26 cellular contexts compared by ENCODE assay signal in the genomic region with DNA sequence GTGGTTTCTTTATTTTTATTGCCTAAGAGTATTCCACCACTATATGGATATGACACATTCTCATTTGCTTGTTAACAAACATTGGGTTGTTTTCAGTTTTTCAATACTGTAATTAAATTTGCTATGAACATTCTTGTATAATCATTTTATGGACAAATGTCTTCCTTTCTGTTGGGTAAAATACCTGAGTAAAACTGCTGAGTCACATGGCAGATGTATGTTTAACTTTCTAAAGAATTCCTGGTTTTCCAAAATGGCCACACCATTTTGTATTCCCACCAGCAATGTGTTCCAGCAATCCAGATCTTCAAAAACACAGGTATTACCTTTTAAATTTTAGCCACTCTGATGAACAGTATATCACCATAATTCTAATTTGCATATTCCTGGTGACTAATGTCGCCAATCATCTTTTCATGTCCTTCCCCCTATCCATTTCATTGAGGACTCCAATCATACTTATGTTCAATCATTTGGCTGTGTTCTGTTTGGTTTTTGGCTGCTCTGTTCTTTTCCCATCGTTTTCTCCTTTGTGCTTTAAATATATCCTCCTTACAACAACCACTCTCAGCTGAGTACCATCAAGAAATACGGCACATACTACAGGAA. TPM values are rescaled to one million over a fixed set of nuclear protein-coding genes. Genes with fewer than 3 reads are reported as not detected.
DNase-seq lines count a peak whose midpoint lies in the region; ATAC-seq, FAIRE-seq and TF ChIP-seq lines count a peak whose summit lies in the region.
"Had no signal": no experiment of that assay in that cellular context is flagged by ENCODE, and none has a peak within 500 bp of the region (broad histone marks: within the 10 kb centered on the region; RNA-seq: fewer than 3 reads in every experiment).

No MANE protein-coding gene starts in this region.

- TF ChIP-seq POLR2A in endothelial cell of umbilical vein (IDR thresholded peaks at IDR 0.05; ENCODE audit: low read depth, low read length), result no peak

- POLR2A ChIA-PET in PC-3 (lab: Charles Lee; ENCODE audit: unreplicated experiment) (no interaction called here), endothelial cell of umbilical vein (lab: Charles Lee) (interaction anchor here (1.2 kb wide), 1 partner anchor 27 kb away, joined by 6 read pairs; no protein-coding TSS in a partner anchor)

- no peaks in the 10 kb centered on the region for H3K9me3 Mint-ChIP-seq in activated naive CD8-positive, alpha-beta T cell (ENCODE audit: low read depth)
- H3K9me3 Mint-ChIP-seq in activated naive CD8-positive, alpha-beta T cell treated with anti-CD3 and anti-CD28 coated beads, Interleukin-2, amount 50 U/mL, for 24 hours, result peaks cover 2% of the 10 kb centered on the region
- H3K9me3 Mint-ChIP-seq in stimulated activated naive CD8-positive, alpha-beta T cell treated with anti-CD3 and anti-CD28 coated beads, Interleukin-15, Interleukin-2, amounts not matched to agents 100 ng/mL and 50 ng/mL, for 24 hours, result no peaks in the 10 kb centered on the region
- H3K9me3 Mint-ChIP-seq: CD8-positive, alpha-beta T cell had no signal

- TF ChIP-seq CTCF in PC-3 (conservative IDR thresholded peaks at IDR 0.05; ENCODE audit: low read depth, low read length) (no peak), endothelial cell of umbilical vein (IDR thresholded peaks at IDR 0.05; ENCODE audit: extremely low read depth in 1 of 2, insufficient read depth in 1 of 2, low read depth in 1 of 2, low read length in 2 of 2) (no peak)

- no peak for FAIRE-seq in endothelial cell of umbilical vein (lab: Jason Lieb, UNC)

- H3K27me3 ChIP-seq in PC-3 (ENCODE audit: low read length), result no peaks in the 10 kb centered on the region
- no peaks in the 10 kb centered on the region for H3K27me3 ChIP-seq in endothelial cell of umbilical vein (ENCODE audit: control insufficient read depth in 2 of 2, insufficient read depth in 2 of 2, low read length in 2 of 2)
- H3K27me3 ChIP-seq: dorsolateral prefrontal cortex had no signal

- H3K79me2 ChIP-seq in PC-3 (ENCODE audit: low read length), result peaks cover 97% of the 10 kb centered on the region
- H3K79me2 ChIP-seq in endothelial cell of umbilical vein (ENCODE audit: control insufficient read depth, insufficient read depth, low read length), result peaks cover 100% of the 10 kb centered on the region

- H3K9ac ChIP-seq in PC-3 (ENCODE audit: low read length) (no peak overlapping the region), endothelial cell of umbilical vein (replicated peaks; ENCODE audit: extremely low read depth, insufficient read depth, low read length) (no peak overlapping the region)

- H2AFZ ChIP-seq in PC-3 (ENCODE audit: low read length) (no peak overlapping the region), endothelial cell of umbilical vein (ENCODE audit: low read depth, low read length) (no peak overlapping the region)

- no peaks in the 10 kb centered on the region for H3F3A ChIP-seq in PC-3 (ENCODE audit: low read length, unreplicated experiment)

- H3K36me3 Mint-ChIP-seq in activated naive CD8-positive, alpha-beta T cell, result peaks cover 4% of the 10 kb centered on the region
- peaks cover 4% of the 10 kb centered on the region for H3K36me3 Mint-ChIP-seq in activated naive CD8-positive, alpha-beta T cell treated with anti-CD3 and anti-CD28 coated beads, Interleukin-2, amount 50 U/mL, for 24 hours (ENCODE audit: low read depth)
- no peaks in the 10 kb centered on the region for H3K36me3 Mint-ChIP-seq in stimulated activated naive CD8-positive, alpha-beta T cell treated with anti-CD3 and anti-CD28 coated beads, Interleukin-15, Interleukin-2, amounts not matched to agents 100 ng/mL and 50 ng/mL, for 24 hours (ENCODE audit: low read depth)

- H3K4me3 Mint-ChIP-seq in activated naive CD8-positive, alpha-beta T cell, result no peak overlapping the region
- no peak overlapping the region for H3K4me3 Mint-ChIP-seq in activated naive CD8-positive, alpha-beta T cell treated with anti-CD3 and anti-CD28 coated beads, Interleukin-2, amount 50 U/mL, for 24 hours
- H3K4me3 Mint-ChIP-seq in stimulated activated naive CD8-positive, alpha-beta T cell treated with anti-CD3 and anti-CD28 coated beads, Interleukin-15, Interleukin-2, amounts not matched to agents 100 ng/mL and 50 ng/mL, for 24 hours, result no peak overlapping the region
- H3K4me3 Mint-ChIP-seq: activated CD8-positive, alpha-beta memory T cell treated with anti-CD3 and anti-CD28 coated beads, Interleukin-2, amount 10 ng/mL, durations not matched to agents 7 days and 5 days; CD8-positive, alpha-beta T cell; stimulated activated memory B cell treated with anti-CD40 and anti-IgM and Interleukin-4, amounts not matched to agents 10 μg/mL and 1 μg/mL and 100 μg/mL, for 72 hours had no signal

- no peaks in the 10 kb centered on the region for H3K27me3 Mint-ChIP-seq in activated naive CD8-positive, alpha-beta T cell
- H3K27me3 Mint-ChIP-seq in activated naive CD8-positive, alpha-beta T cell treated with anti-CD3 and anti-CD28 coated beads, Interleukin-2, amount 50 U/mL, for 24 hours, result no peaks in the 10 kb centered on the region
- H3K27me3 Mint-ChIP-seq in stimulated activated naive CD8-positive, alpha-beta T cell treated with anti-CD3 and anti-CD28 coated beads, Interleukin-15, Interleukin-2, amounts not matched to agents 100 ng/mL and 50 ng/mL, for 24 hours, result no peaks in the 10 kb centered on the region
- H3K27me3 Mint-ChIP-seq: activated CD8-positive, alpha-beta memory T cell treated with anti-CD3 and anti-CD28 coated beads, Interleukin-2, amount 10 ng/mL, durations not matched to agents 7 days and 5 days; stimulated activated memory B cell treated with anti-CD40 and anti-IgM and Interleukin-4, amounts not matched to agents 10 μg/mL and 1 μg/mL and 100 μg/mL, for 72 hours had no signal

- H3K9me1 ChIP-seq in endothelial cell of umbilical vein (replicated peaks; ENCODE audit: control insufficient read depth, extremely low read depth, insufficient read depth, low read length), result no peaks in the 10 kb centered on the region

- no peak for DNase-seq in activated naive CD8-positive, alpha-beta T cell treated with anti-CD3 and anti-CD28 coated beads, Interleukin-2, amount 50 U/mL, for 24 hours
- DNase-seq in PC-3 (peak; percentile 20), endothelial cell of umbilical vein (ENCODE audit: low read depth, low spot score) (no peak), HPDE6-E6E7 (ENCODE audit: extremely low spot score) (no peak)
- DNase-seq in activated CD8-positive, alpha-beta memory T cell treated with anti-CD3 and anti-CD28 coated beads, Interleukin-2, amount 50 U/mL, for 48 hours, result no peak
- DNase-seq: activated CD4-positive, alpha-beta T cell treated with anti-CD3 and anti-CD28 coated beads for 4 hours; activated CD8-positive, alpha-beta memory T cell treated with anti-CD3 and anti-CD28 coated beads, Interleukin-2, amount 10 ng/mL, durations not matched to agents 7 days and 5 days; activated gamma-delta T cell treated with Interleukin-2 at 50 U/mL for 16 hours; anterior cingulate cortex; caudate nucleus; CD8-positive, alpha-beta T cell; dorsolateral prefrontal cortex; foreskin melanocyte; GF-D8; KG1; kidney glomerular epithelial cell; NCI-H146; NCI-H2171; NCI-H526 treated with DMSO at 0.1 percent for 48 hours; Right ventricle myocardium superior; small intestine; stimulated activated CD4-positive, alpha-beta T cell treated with anti-CD3 and anti-CD28 coated beads, Interleukin-2, amount 100 ng/mL, for 24 hours had no signal

- H3K9me3 ChIP-seq in PC-3 (ENCODE audit: low read length) (no peaks in the 10 kb centered on the region), endothelial cell of umbilical vein (replicated peaks; ENCODE audit: control insufficient read depth, insufficient read depth, low read length) (no peaks in the 10 kb centered on the region)

- H3K27ac Mint-ChIP-seq in activated naive CD8-positive, alpha-beta T cell, result peak overlapping the region; percentile 9
- H3K27ac Mint-ChIP-seq in activated naive CD8-positive, alpha-beta T cell treated with anti-CD3 and anti-CD28 coated beads, Interleukin-2, amount 50 U/mL, for 24 hours, result no peak overlapping the region
- H3K27ac Mint-ChIP-seq in stimulated activated naive CD8-positive, alpha-beta T cell treated with anti-CD3 and anti-CD28 coated beads, Interleukin-15, Interleukin-2, amounts not matched to agents 100 ng/mL and 50 ng/mL, for 24 hours, result peak overlapping the region; percentile 6
- H3K27ac Mint-ChIP-seq: activated CD8-positive, alpha-beta memory T cell treated with anti-CD3 and anti-CD28 coated beads, Interleukin-2, amount 10 ng/mL, durations not matched to agents 7 days and 5 days; CD8-positive, alpha-beta T cell; stimulated activated memory B cell treated with anti-CD40 and anti-IgM and Interleukin-4, amounts not matched to agents 10 μg/mL and 1 μg/mL and 100 μg/mL, for 72 hours had no signal

- peak overlapping the region; percentile 18 for H3K27ac ChIP-seq in PC-3 (ENCODE audit: low read length)
- H3K27ac ChIP-seq in endothelial cell of umbilical vein (ENCODE audit: insufficient read depth, low read depth, low read length), result no peak overlapping the region

- H3K36me3 ChIP-seq in PC-3 (ENCODE audit: low read depth, low read length), result no peaks in the 10 kb centered on the region
- no peaks in the 10 kb centered on the region for H3K36me3 ChIP-seq in endothelial cell of umbilical vein (ENCODE audit: control insufficient read depth in 2 of 2, extremely low read depth in 1 of 2, insufficient read depth in 2 of 2, low read length in 2 of 2)

- H3K4me2 ChIP-seq in PC-3 (ENCODE audit: low read length), result no peak overlapping the region
- H3K4me2 ChIP-seq in endothelial cell of umbilical vein (ENCODE audit: insufficient read depth, low read length), result peak overlapping the region; percentile 24

- peaks cover 87% of the 10 kb centered on the region for H3K4me1 Mint-ChIP-seq in activated naive CD8-positive, alpha-beta T cell (ENCODE audit: low read depth)
- H3K4me1 Mint-ChIP-seq in activated naive CD8-positive, alpha-beta T cell treated with anti-CD3 and anti-CD28 coated beads, Interleukin-2, amount 50 U/mL, for 24 hours, result peaks cover 75% of the 10 kb centered on the region
- peaks cover 84% of the 10 kb centered on the region for H3K4me1 Mint-ChIP-seq in stimulated activated naive CD8-positive, alpha-beta T cell treated with anti-CD3 and anti-CD28 coated beads, Interleukin-15, Interleukin-2, amounts not matched to agents 100 ng/mL and 50 ng/mL, for 24 hours (ENCODE audit: low read depth)

- CTCF ChIA-PET in PC-3 (lab: Charles Lee), result interaction anchor here (0.6 kb wide), 1 partner anchor 321 kb away, joined by 3 read pairs; no protein-coding TSS in a partner anchor
- CTCF ChIA-PET in endothelial cell of umbilical vein (lab: Charles Lee), result interaction anchor here (0.9 kb wide), 1 partner anchor 12 kb away, joined by 3 read pairs; no protein-coding TSS in a partner anchor

- dilution Hi-C loops in endothelial cell of umbilical vein (cut with MboI; ENCODE audit: extremely low pct_ligation_motif_present, low sequenced_read_pairs), result no loop called here

- ATAC-seq in activated naive CD8-positive, alpha-beta T cell treated with anti-CD3 and anti-CD28 coated beads, Interleukin-2, amount 50 U/mL, for 24 hours, result no peak
- ATAC-seq in PC-3, result peak; percentile 58
- ATAC-seq: activated CD8-positive, alpha-beta memory T cell treated with anti-CD3 and anti-CD28 coated beads, Interleukin-2, amount 10 ng/mL, durations not matched to agents 7 days and 5 days; CD8-positive, alpha-beta T cell; HCT116; stimulated activated memory B cell treated with anti-CD40 and anti-IgM and Interleukin-4, amounts not matched to agents 10 μg/mL and 1 μg/mL and 100 μg/mL, for 72 hours had no signal

- intact Hi-C loops in PC-3 (cut with micrococcal nuclease) (no loop called here), endothelial cell of umbilical vein (cut with micrococcal nuclease) (no loop called here)

- H3K9me2 ChIP-seq in PC-3 (replicated peaks; ENCODE audit: low read length), result no peaks in the 10 kb centered on the region

- H3K4me3 ChIP-seq in PC-3 (ENCODE audit: low read length), result no peak overlapping the region
- H3K4me3 ChIP-seq in endothelial cell of umbilical vein (replicated peaks in 1 of 3; ENCODE audit: insufficient read depth in 1 of 3, low read depth in 1 of 3, low read length in 3 of 3), result no peak overlapping the region
- H3K4me3 ChIP-seq: dorsolateral prefrontal cortex had no signal

- BruUV-seq in PC-3 (replicated peaks; lab: Mats Ljungman, UMichigan), result no TSS peak
- BruUV-seq in endothelial cell of umbilical vein (replicated peaks; lab: Mats Ljungman, UMichigan), result no TSS peak

- peaks cover 11% of the 10 kb centered on the region; the same call in 1 of the 2 replicates for H4K20me1 ChIP-seq in PC-3 (ENCODE audit: low read length)
- H4K20me1 ChIP-seq in endothelial cell of umbilical vein (replicated peaks; ENCODE audit: control insufficient read depth, extremely low read depth, insufficient read depth, low read length), result peaks cover 20% of the 10 kb centered on the region

- H3K4me1 ChIP-seq in PC-3 (ENCODE audit: insufficient read depth, low read length) (peaks cover 9% of the 10 kb centered on the region; the same call in 1 of the 2 replicates), endothelial cell of umbilical vein (ENCODE audit: control insufficient read depth, extremely low read depth, insufficient read depth, low read length) (peaks cover 85% of the 10 kb centered on the region)

RNA-seq across cellular contexts. Expression of a gene that starts 36.0 kb away (rescaled TPM):
- total RNA-seq in PC-3 (2014; rRNA removed), result 20.7 and 23.9 TPM in 2 replicates
- 176 and 193 TPM in 2 replicates for total RNA-seq in endothelial cell of umbilical vein
- 53.6 and 61.1 TPM in 2 replicates for polyA plus RNA-seq in endothelial cell of umbilical vein
- polyA plus RNA-seq in endothelial cell of umbilical vein (2011; cell fraction: cytosol; rRNA removed), result 62.9 and 67.5 TPM in 2 replicates
- 180 and 190 TPM in 2 replicates for polyA plus RNA-seq in endothelial cell of umbilical vein (2011; cell fraction: nucleus; rRNA removed)
- 76.5 and 115 TPM in 2 replicates for polyA plus RNA-seq in endothelial cell of umbilical vein (2012)
- polyA minus RNA-seq in endothelial cell of umbilical vein, result 302 and 356 TPM in 2 replicates
- 32.8 TPM for polyA minus RNA-seq in endothelial cell of umbilical vein (2011; cell fraction: cytosol; rRNA and poly(A)+ RNA removed)
- 1,081 and 1,155 TPM in 2 replicates for polyA minus RNA-seq in endothelial cell of umbilical vein (2011; cell fraction: nucleus; rRNA and poly(A)+ RNA removed)
